1 cellular context compared by ENCODE assay signal in genomic region chr7:106660862-106661720, GRCh38.
TF ChIP-seq lines count a peak whose summit lies in the region.

Gene CCDC71L, minus strand, starts transcription at chr7:106661158. Its CDS starts 262 bp downstream, at chr7:106660896.

TF ChIP-seq in HepG2, 621 proteins besides CTCF, POLR2A, EP300 and RAD21:
- 0 out of 2 replicates have a peak, but pooled peaks have one; percentile 37 for TF ChIP-seq EHMT2 (IDR thresholded peaks at IDR 0.05; ENCODE audit: borderline replicate concordance, low read depth, low read length)
- peak; percentile 39; the same call in 1 of the 2 replicates for TF ChIP-seq GABPB1 (CRISPR knock-in tag; IDR thresholded peaks at IDR 0.05)
- TF ChIP-seq ARID2 (CRISPR knock-in tag; IDR thresholded peaks at IDR 0.05; ENCODE audit: borderline replicate concordance) = no peak
- peak; percentile 56; the same call in 1 of the 2 replicates for TF ChIP-seq ZNF281 (CRISPR knock-in tag; IDR thresholded peaks at IDR 0.05; ENCODE audit: borderline replicate concordance)
- no peak for TF ChIP-seq ZNF670 (CRISPR knock-in tag; IDR thresholded peaks at IDR 0.05; ENCODE audit: borderline replicate concordance)
- no peak for TF ChIP-seq ZNF576 (CRISPR knock-in tag; IDR thresholded peaks at IDR 0.05)
- no peak for TF ChIP-seq MNT (IDR thresholded peaks at IDR 0.05)
- peak; percentile 81 for TF ChIP-seq YY1 (IDR thresholded peaks at IDR 0.05; ENCODE audit: insufficient read depth, insufficient replicate concordance, low read depth, low read length)
- TF ChIP-seq ZNF644 (CRISPR knock-in tag; IDR thresholded peaks at IDR 0.05; ENCODE audit: low read depth) = peak; percentile 81; the same call in 1 of the 2 replicates
- TF ChIP-seq TFAP4 (IDR thresholded peaks at IDR 0.05; ENCODE audit: borderline replicate concordance, low read depth) = no peak
- no peak for TF ChIP-seq NR0B2 (CRISPR knock-in tag; IDR thresholded peaks at IDR 0.05)
- TF ChIP-seq GFI1 (CRISPR knock-in tag; IDR thresholded peaks at IDR 0.05; ENCODE audit: borderline replicate concordance) = no peak
- TF ChIP-seq ZXDC (CRISPR knock-in tag; IDR thresholded peaks at IDR 0.05) = no peak
